Comparison of ENCODE assay signal across 13 cellular contexts in the genomic region with DNA sequence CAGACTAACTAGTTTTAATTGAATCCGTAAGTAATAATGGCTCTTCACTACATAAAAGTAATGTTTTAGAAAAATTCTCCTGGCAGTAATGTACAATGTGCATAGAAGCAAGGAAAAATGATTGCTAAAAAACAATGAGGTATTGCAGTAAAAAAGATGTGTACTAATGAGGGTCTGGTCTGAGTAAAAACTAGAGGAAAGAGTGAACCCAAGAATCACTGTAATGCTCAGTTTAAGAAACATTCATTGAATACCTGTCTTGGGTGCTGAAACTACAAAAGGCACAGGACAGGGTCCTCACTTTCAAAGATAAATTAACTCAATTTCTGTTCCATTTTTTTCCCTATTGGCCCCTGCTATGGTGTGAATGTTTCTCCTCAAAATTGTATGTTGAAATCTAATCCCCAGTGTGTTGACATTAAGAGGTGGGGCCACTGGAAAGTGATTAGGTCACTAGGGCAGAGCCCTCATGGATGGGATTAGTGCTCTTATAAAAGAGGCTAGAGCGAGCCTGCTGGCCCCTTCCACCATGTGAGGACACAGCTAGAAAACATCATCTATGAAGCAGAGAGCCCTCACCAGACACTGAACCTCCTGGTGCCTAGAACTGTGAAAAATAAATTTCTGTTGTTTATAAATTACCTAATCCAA. TPM values are rescaled to one million over a fixed set of nuclear protein-coding genes. Genes with fewer than 3 reads are reported as not detected.
DNase-seq lines count a peak whose midpoint lies in the region; ATAC-seq, FAIRE-seq and TF ChIP-seq lines count a peak whose summit lies in the region.
"Had no signal": no experiment of that assay in that cellular context is flagged by ENCODE, and none has a peak within 500 bp of the region (broad histone marks: within the 10 kb centered on the region; RNA-seq: fewer than 3 reads in every experiment).

No MANE protein-coding gene starts in this region.

- H3K9me3 Mint-ChIP-seq in GM23338: no peaks in the 10 kb centered on the region

- TF ChIP-seq CTCF in GM23338 (conservative IDR thresholded peaks at IDR 0.05; ENCODE audit: low read depth in 2 of 2) (no peak), lower lobe of right lung (IDR thresholded peaks at IDR 0.05) (no peak)

- no peaks in the 10 kb centered on the region for H3K4me1 ChIP-seq in GM23338 (ENCODE audit: insufficient read depth)
- H3K4me1 ChIP-seq in lower lobe of right lung: peaks cover 26% of the 10 kb centered on the region
- H3K4me1 ChIP-seq: parathyroid adenoma had no signal

- H3K36me3 Mint-ChIP-seq in GM23338 (ENCODE audit: low read depth): no peaks in the 10 kb centered on the region

- no peak for TF ChIP-seq POLR2A in GM12891 (IDR thresholded peaks at IDR 0.05; ENCODE audit: low read depth, low read length)

- no peaks in the 10 kb centered on the region for H3K4me1 Mint-ChIP-seq in GM23338

- H3K27ac ChIP-seq in GM23338 (ENCODE audit: low read depth) (no peak overlapping the region), lower lobe of right lung (peak overlapping the region; percentile 72)
- H3K27ac ChIP-seq: GM23248, hepatocyte, parathyroid adenoma had no signal

- DNase-seq in GM12891 (ENCODE audit: insufficient read length, low spot score): no peak
- no peak for DNase-seq in GM23338 (ENCODE audit: low spot score)
- DNase-seq in OCI-M1 (lab: John Stamatoyannopoulos, UW): peak; percentile 18
- DNase-seq in lower lobe of right lung: no peak
- DNase-seq in T-helper 2 cell: no peak
- DNase-seq in Ammon's horn (ENCODE audit: low spot score): no peak
- DNase-seq in H7: no peak
- DNase-seq in NK-92 (lab: John Stamatoyannopoulos, UW; ENCODE audit: unreplicated experiment): no peak
- DNase-seq: GM23248, IMR-90 had no signal

- H3K27ac Mint-ChIP-seq in GM23338: no peak overlapping the region

- no peaks in the 10 kb centered on the region for H3K27me3 ChIP-seq in GM23338 (ENCODE audit: insufficient read depth)
- no peaks in the 10 kb centered on the region for H3K27me3 ChIP-seq in lower lobe of right lung (ENCODE audit: low read depth)
- no peaks in the 10 kb centered on the region for H3K27me3 ChIP-seq in H7 (ENCODE audit: control insufficient read depth, insufficient read depth, low read length)
- H3K27me3 ChIP-seq: hepatocyte had no signal

- H3K36me3 ChIP-seq in GM23338 (ENCODE audit: insufficient read depth) (no peaks in the 10 kb centered on the region), lower lobe of right lung (no peaks in the 10 kb centered on the region), H7 (replicated peaks; ENCODE audit: control insufficient read depth, insufficient read depth, low read length) (no peaks in the 10 kb centered on the region)

- H3K4me3 Mint-ChIP-seq in GM23338: no peak overlapping the region

- H3F3A ChIP-seq in GM23338 (replicated peaks; ENCODE audit: low read depth): no peaks in the 10 kb centered on the region

- H3K9me2 ChIP-seq in GM23338 (ENCODE audit: insufficient read depth): no peaks in the 10 kb centered on the region

- no peaks in the 10 kb centered on the region for H4K20me1 ChIP-seq in GM23338 (replicated peaks; ENCODE audit: insufficient read depth)

- ATAC-seq in GM23338: peak; percentile 28; the same call in 1 of the 3 replicates
- ATAC-seq in lower lobe of right lung: peak; percentile 86 to 88
- ATAC-seq: Panc1 had no signal

- H3K4me3 ChIP-seq in GM23338 (no peak overlapping the region), lower lobe of right lung (no peak overlapping the region), H7 (ENCODE audit: insufficient read depth, low read depth, low read length) (no peak overlapping the region)
- H3K4me3 ChIP-seq: GM23248, hepatocyte had no signal

- H3K9me3 ChIP-seq in lower lobe of right lung: no peaks in the 10 kb centered on the region

- no peaks in the 10 kb centered on the region for H3K79me2 ChIP-seq in GM23338 (replicated peaks; ENCODE audit: insufficient read depth)
- H3K79me2 ChIP-seq: parathyroid adenoma had no signal

- no peak overlapping the region for H3K4me2 ChIP-seq in GM23338
- H3K4me2 ChIP-seq: hepatocyte had no signal

- peaks cover under 1% of the 10 kb centered on the region for H3K27me3 Mint-ChIP-seq in GM23338 (ENCODE audit: insufficient read depth, low read depth, poor library complexity)

- intact Hi-C loops in lower lobe of right lung (cut with DNase I): no loop called here

- no peak overlapping the region for H2AFZ ChIP-seq in GM23338
- H2AFZ ChIP-seq: GM23248, hepatocyte, parathyroid adenoma had no signal

- FAIRE-seq in GM12891 (lab: Jason Lieb, UNC): peak; percentile 79

TF ChIP-seq in GM12891, 5 proteins besides CTCF, POLR2A, EP300 and RAD21:
- no peak for TF ChIP-seq POLR2AphosphoS5 (IDR thresholded peaks at IDR 0.05; ENCODE audit: low read depth, low read length)

TF ChIP-seq in GM23338, 12 proteins besides CTCF, POLR2A, EP300 and RAD21:
- TF ChIP-seq NANOG (IDR thresholded peaks at IDR 0.05; ENCODE audit: borderline replicate concordance) (no peak), POLR2AphosphoS5 (IDR thresholded peaks at IDR 0.05; ENCODE audit: low read depth) (no peak), EZH2phosphoT487 (IDR thresholded peaks at IDR 0.05; ENCODE audit: unreplicated experiment) (no peak), ZNF114 (CRISPR knock-in tag; IDR thresholded peaks at IDR 0.05) (no peak), JUNB (IDR thresholded peaks at IDR 0.05; ENCODE audit: unreplicated experiment) (no peak), ZNF331 (CRISPR knock-in tag; IDR thresholded peaks at IDR 0.05; ENCODE audit: low read depth) (no peak), STAT1 (IDR thresholded peaks at IDR 0.05; ENCODE audit: unreplicated experiment) (no peak), CREB1 (CRISPR knock-in tag; IDR thresholded peaks at IDR 0.05; ENCODE audit: low read depth) (no peak)
- TF ChIP-seq, protein P1, sequence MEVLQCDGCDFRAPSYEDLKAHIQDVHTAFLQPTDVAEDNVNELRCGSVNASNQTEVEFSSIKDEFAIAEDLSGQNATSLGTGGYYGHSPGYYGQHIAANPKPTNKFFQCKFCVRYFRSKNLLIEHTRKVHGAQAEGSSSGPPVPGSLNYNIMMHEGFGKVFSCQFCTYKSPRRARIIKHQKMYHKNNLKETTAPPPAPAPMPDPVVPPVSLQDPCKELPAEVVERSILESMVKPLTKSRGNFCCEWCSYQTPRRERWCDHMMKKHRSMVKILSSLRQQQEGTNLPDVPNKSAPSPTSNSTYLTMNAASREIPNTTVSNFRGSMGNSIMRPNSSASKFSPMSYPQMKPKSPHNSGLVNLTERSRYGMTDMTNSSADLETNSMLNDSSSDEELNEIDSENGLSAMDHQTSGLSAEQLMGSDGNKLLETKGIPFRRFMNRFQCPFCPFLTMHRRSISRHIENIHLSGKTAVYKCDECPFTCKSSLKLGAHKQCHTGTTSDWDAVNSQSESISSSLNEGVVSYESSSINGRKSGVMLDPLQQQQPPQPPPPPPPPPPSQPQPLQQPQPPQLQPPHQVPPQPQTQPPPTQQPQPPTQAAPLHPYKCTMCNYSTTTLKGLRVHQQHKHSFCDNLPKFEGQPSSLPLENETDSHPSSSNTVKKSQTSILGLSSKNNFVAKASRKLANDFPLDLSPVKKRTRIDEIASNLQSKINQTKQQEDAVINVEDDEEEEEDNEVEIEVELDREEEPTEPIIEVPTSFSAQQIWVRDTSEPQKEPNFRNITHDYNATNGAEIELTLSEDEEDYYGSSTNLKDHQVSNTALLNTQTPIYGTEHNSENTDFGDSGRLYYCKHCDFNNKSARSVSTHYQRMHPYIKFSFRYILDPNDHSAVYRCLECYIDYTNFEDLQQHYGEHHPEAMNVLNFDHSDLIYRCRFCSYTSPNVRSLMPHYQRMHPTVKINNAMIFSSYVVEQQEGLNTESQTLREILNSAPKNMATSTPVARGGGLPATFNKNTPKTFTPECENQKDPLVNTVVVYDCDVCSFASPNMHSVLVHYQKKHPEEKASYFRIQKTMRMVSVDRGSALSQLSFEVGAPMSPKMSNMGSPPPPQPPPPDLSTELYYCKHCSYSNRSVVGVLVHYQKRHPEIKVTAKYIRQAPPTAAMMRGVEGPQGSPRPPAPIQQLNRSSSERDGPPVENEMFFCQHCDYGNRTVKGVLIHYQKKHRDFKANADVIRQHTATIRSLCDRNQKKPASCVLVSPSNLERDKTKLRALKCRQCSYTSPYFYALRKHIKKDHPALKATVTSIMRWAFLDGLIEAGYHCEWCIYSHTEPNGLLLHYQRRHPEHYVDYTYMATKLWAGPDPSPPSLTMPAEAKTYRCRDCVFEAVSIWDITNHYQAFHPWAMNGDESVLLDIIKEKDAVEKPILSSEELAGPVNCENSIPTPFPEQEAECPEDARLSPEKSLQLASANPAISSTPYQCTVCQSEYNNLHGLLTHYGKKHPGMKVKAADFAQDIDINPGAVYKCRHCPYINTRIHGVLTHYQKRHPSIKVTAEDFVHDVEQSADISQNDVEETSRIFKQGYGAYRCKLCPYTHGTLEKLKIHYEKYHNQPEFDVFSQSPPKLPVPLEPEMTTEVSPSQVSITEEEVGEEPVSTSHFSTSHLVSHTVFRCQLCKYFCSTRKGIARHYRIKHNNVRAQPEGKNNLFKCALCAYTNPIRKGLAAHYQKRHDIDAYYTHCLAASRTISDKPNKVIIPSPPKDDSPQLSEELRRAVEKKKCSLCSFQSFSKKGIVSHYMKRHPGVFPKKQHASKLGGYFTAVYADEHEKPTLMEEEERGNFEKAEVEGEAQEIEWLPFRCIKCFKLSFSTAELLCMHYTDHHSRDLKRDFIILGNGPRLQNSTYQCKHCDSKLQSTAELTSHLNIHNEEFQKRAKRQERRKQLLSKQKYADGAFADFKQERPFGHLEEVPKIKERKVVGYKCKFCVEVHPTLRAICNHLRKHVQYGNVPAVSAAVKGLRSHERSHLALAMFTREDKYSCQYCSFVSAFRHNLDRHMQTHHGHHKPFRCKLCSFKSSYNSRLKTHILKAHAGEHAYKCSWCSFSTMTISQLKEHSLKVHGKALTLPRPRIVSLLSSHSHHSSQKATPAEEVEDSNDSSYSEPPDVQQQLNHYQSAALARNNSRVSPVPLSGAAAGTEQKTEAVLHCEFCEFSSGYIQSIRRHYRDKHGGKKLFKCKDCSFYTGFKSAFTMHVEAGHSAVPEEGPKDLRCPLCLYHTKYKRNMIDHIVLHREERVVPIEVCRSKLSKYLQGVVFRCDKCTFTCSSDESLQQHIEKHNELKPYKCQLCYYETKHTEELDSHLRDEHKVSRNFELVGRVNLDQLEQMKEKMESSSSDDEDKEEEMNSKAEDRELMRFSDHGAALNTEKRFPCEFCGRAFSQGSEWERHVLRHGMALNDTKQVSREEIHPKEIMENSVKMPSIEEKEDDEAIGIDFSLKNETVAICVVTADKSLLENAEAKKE (CRISPR knock-in tag; IDR thresholded peaks at IDR 0.05): no peak
TF ChIP-seq in GM23338: peak in this region for 0.

RNA-seq across cellular contexts. Expression of a gene that starts 51.6 kb away (rescaled TPM):
- 0.54 TPM for polyA plus RNA-seq in GM12891 (2012; ENCODE audit: low read depth, missing spikeins)
- 2.0 and 2.1 TPM in 2 replicates for total RNA-seq in GM23338 (2014; rRNA removed; shearing (Covaris generic))
- 2.1 and 2.4 TPM in 2 replicates for polyA plus RNA-seq in GM23338 (2016; fragmentation: Nextera tagmentation; extraction: Ambion mirVana)
- 11.3 TPM for total RNA-seq in lower lobe of right lung
- 1.1 and 1.9 TPM in 2 replicates for total RNA-seq in H7 (2014; rRNA removed; shearing (Covaris generic))
